13 cellular contexts compared by ENCODE assay signal in the genomic region with DNA sequence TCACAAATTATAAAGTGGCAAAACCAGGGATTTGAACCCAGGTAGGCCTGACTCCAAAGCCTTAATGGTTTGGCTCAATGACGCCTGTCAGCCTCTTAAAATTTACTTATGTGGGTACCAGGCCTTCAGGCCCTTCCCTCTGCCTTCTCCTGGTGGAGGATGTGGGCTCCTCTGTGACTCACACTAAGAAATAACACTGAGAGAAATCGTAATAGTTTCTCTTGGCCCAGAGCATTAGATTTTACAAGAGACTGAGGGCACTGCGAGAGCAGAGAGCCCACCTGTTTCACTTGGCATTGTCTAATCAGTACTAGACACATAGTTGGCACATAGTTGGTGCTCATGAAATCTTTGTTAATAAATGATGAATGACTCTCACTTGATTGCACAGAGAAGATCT.
A peak's percentile ranks its signal among the peaks of the same experiment; 100 is the strongest.
DNase-seq lines count a peak whose midpoint lies in the region; ATAC-seq and TF ChIP-seq lines count a peak whose summit lies in the region.
"Had no signal": no experiment of that assay in that cellular context is flagged by ENCODE, and none has a peak within 500 bp of the region (broad histone marks: within the 10 kb centered on the region; RNA-seq: fewer than 3 reads in every experiment).

No MANE protein-coding gene starts in this region.

- no peak overlapping the region for H3K4me2 ChIP-seq in mammary epithelial cell (ENCODE audit: insufficient read depth, low read depth, low read length)

- CTCF ChIA-PET in mammary epithelial cell (lab: Charles Lee; ENCODE audit: low non-redundant PET), result no interaction called here

- H3K4me3 ChIP-seq in mammary epithelial cell (replicated peaks in 1 of 3; ENCODE audit: insufficient read depth in 1 of 3, low read depth in 2 of 3, low read length in 3 of 3), result no peak overlapping the region
- H3K4me3 ChIP-seq: K562 had no signal

- in situ Hi-C loops in mammary epithelial cell (cut with MboI; ENCODE audit: low sequenced_read_pairs in 2 of 2), result loop anchor here in 1 of 2 donors (10.0 kb wide), 1 partner anchor 102 kb away; a partner anchor contains a TSS

- no peak overlapping the region for H2AFZ ChIP-seq in mammary epithelial cell (ENCODE audit: low read depth, low read length)

- dilution Hi-C loops in mammary epithelial cell (cut with HindIII; ENCODE audit: low sequenced_read_pairs), result no loop called here

- peaks cover 69% of the 10 kb centered on the region for H3K4me1 ChIP-seq in mammary epithelial cell (ENCODE audit: insufficient read depth, low read length)

- H3K9me3 ChIP-seq in mammary epithelial cell (replicated peaks; ENCODE audit: insufficient read depth, low read length), result peaks cover 14% of the 10 kb centered on the region

- H3K27me3 ChIP-seq in mammary epithelial cell (ENCODE audit: insufficient read depth, low read length), result no peaks in the 10 kb centered on the region

- no peaks in the 10 kb centered on the region for H3K36me3 ChIP-seq in mammary epithelial cell (ENCODE audit: insufficient read depth, low read length)

- no peak overlapping the region for H3K27ac ChIP-seq in mammary epithelial cell (ENCODE audit: insufficient read depth, low read depth, low read length)

- H3K79me2 ChIP-seq in mammary epithelial cell (ENCODE audit: insufficient read depth, low read length), result no peaks in the 10 kb centered on the region

- H3K9ac ChIP-seq in mammary epithelial cell (ENCODE audit: insufficient read depth, low read length), result no peak overlapping the region

- BruUV-seq in mammary epithelial cell (replicated peaks; lab: Mats Ljungman, UMichigan), result no TSS peak

- H4K20me1 ChIP-seq in mammary epithelial cell (ENCODE audit: insufficient read depth, low read length), result no peaks in the 10 kb centered on the region

- ATAC-seq in GM21526 (IDR thresholded peaks at IDR 0.05; ENCODE audit: low FRiP score, unreplicated experiment) (no peak), HG03045 (IDR thresholded peaks at IDR 0.05; ENCODE audit: unreplicated experiment) (no peak)
- ATAC-seq: K562, sciatic nerve, WTC11 had no signal

- peak in 1 of 2 donors; percentile 2 for TF ChIP-seq CTCF in mammary epithelial cell (conservative IDR thresholded peaks at IDR 0.05 in 1 of 2, IDR thresholded peaks at IDR 0.05 in 1 of 2; ENCODE audit: extremely low read depth in 1 of 2, insufficient read depth in 1 of 2, low read depth in 1 of 2, low read length in 2 of 2)

- intact Hi-C loops in mammary epithelial cell (cut with micrococcal nuclease), result loop anchor here (10.0 kb wide), 1 partner anchor 472 kb away; no protein-coding TSS in a partner anchor

- DNase-seq in GM03348 (ENCODE audit: low spot score) (peak; percentile 39), T1000 (lab: John Stamatoyannopoulos, UW) (peak; percentile 11), mammary epithelial cell (peak; percentile 84), NCI-H2227 treated with DMSO at 0.1 percent for 48 hours (lab: John Stamatoyannopoulos, UW) (no peak), RPMI8226 (no peak)
- peak in 2 of 3 donors; percentile 25 to 33 for DNase-seq in stimulated activated CD4-positive, alpha-beta T cell treated with anti-CD3 and anti-CD28 coated beads, Interleukin-12 subunit alpha, Interleukin-12 subunit beta, amount 100 ng/mL, for 48 hours (ENCODE audit: low read depth in 2 of 3, low spot score in 1 of 3)
- DNase-seq: central memory CD4-positive, alpha-beta T cell; DMS153 had no signal

- WGBS in mammary epithelial cell (ENCODE audit: low coverage, missing lambda C conversion rate), result 3% methylated on average over 3 of the region's 3 CpGs

Comparison
In these comparisons a context has a peak if more than half of its experiments do, and no peak if none do; other contexts are left out.
1. DNase-seq: peak in GM03348 (single experiment), T1000 (single experiment), mammary epithelial cell (single experiment) and stimulated activated CD4-positive, alpha-beta T cell treated with anti-CD3 and anti-CD28 coated beads, Interleukin-12 subunit alpha, Interleukin-12 subunit beta, amount 100 ng/mL, for 48 hours (2 of 3); none in NCI-H2227 treated with DMSO at 0.1 percent for 48 hours (single experiment) and RPMI8226 (single experiment).